ENCODE assay signal across 9 cellular contexts in genomic region chr1:40693425-40693824, GRCh38. TPM values are rescaled to one million over a fixed set of nuclear protein-coding genes. Genes with fewer than 3 reads are reported as not detected.
DNase-seq lines count a peak whose midpoint lies in the region; ATAC-seq, FAIRE-seq and TF ChIP-seq lines count a peak whose summit lies in the region.
"Had no signal": no experiment of that assay in that cellular context is flagged by ENCODE, and none has a peak within 500 bp of the region (broad histone marks: within the 10 kb centered on the region; RNA-seq: fewer than 3 reads in every experiment).

No MANE protein-coding gene starts in this region.

- H3K4me3 ChIP-seq in HepG2 (replicated peaks in 1 of 3; ENCODE audit: insufficient read depth in 1 of 3, low read depth in 2 of 3, low read length in 3 of 3) (peak overlapping the region; percentile 74 to 81 (median 81); a peak in 5 of 6 replicates), transverse colon (no peak overlapping the region)

- POLR2A ChIA-PET in activated CD8-positive, alpha-beta T cell treated with anti-CD3 and anti-CD28 coated beads, Interleukin-2, amount 10 ng/mL, durations not matched to agents 7 days and 5 days (lab: Charles Lee), result interaction anchor here (1.1 to 1.9 kb wide), 2 partner anchors 16 to 287 kb away, joined by 3 to 4 read pairs; no protein-coding TSS in a partner anchor
- POLR2A ChIA-PET in HepG2 (lab: Yijun Ruan, JAX), result interaction anchor here (0.6 to 5.4 kb wide), 9 partner anchors 10 to 162 kb away, joined by 3 to 147 read pairs (median 19); partner anchors contain the start of gene ZNF684

- no peaks in the 10 kb centered on the region for H3K9me3 ChIP-seq in HepG2 (ENCODE audit: low read length)
- no peaks in the 10 kb centered on the region for H3K9me3 ChIP-seq in transverse colon

- in situ Hi-C loops in HepG2 (cut with HindIII; ENCODE audit: extremely low pct_ligation_motif_present, low pct_unique_long_range_greater_than_20kb), result no loop called here
- in situ Hi-C loops in transverse colon (cut with MboI; ENCODE audit: low pct_ligation_motif_present in 1 of 4, low pct_unique_long_range_greater_than_20kb in 1 of 4, low sequenced_read_pairs in 3 of 4), result no loop called here
- in situ Hi-C loops in KBM-7 (cut with MboI; ENCODE audit: low pct_unique_long_range_greater_than_20kb, low sequenced_read_pairs), result no loop called here

- H3K27me3 ChIP-seq in HepG2 (ENCODE audit: control insufficient read depth in 1 of 2, insufficient read depth in 2 of 2, low read length in 2 of 2), result peaks cover 0 to 3% of the 10 kb centered on the region in 2 experiments; a peak in 1 of 5 replicates
- H3K27me3 ChIP-seq in transverse colon, result no peaks in the 10 kb centered on the region

- no peaks in the 10 kb centered on the region for H3K27me3 Mint-ChIP-seq in activated naive CD4-positive, alpha-beta T cell treated with anti-CD3 and anti-CD28 coated beads, Interleukin-2, amount 10 ng/mL, durations not matched to agents 7 days and 5 days
- H3K27me3 Mint-ChIP-seq in activated CD8-positive, alpha-beta T cell treated with anti-CD3 and anti-CD28 coated beads, Interleukin-2, amount 10 ng/mL, durations not matched to agents 7 days and 5 days (ENCODE audit: low read depth), result no peaks in the 10 kb centered on the region

- no peak for FAIRE-seq in HepG2 (lab: Jason Lieb, UNC)

- TF ChIP-seq EP300 in HepG2 (IDR thresholded peaks at IDR 0.05; ENCODE audit: low read depth in 2 of 2, low read length in 2 of 2) (no peak), HepG2 (CRISPR knock-in tag; IDR thresholded peaks at IDR 0.05; ENCODE audit: borderline replicate concordance) (no peak), transverse colon (IDR thresholded peaks at IDR 0.05; ENCODE audit: low read depth) (no peak)

- no peaks in the 10 kb centered on the region for H3K9me3 Mint-ChIP-seq in activated naive CD4-positive, alpha-beta T cell treated with anti-CD3 and anti-CD28 coated beads, Interleukin-2, amount 10 ng/mL, durations not matched to agents 7 days and 5 days
- H3K9me3 Mint-ChIP-seq in activated CD8-positive, alpha-beta T cell treated with anti-CD3 and anti-CD28 coated beads, Interleukin-2, amount 10 ng/mL, durations not matched to agents 7 days and 5 days (ENCODE audit: insufficient read depth), result no peaks in the 10 kb centered on the region

- TF ChIP-seq POLR2A in HepG2 (IDR thresholded peaks at IDR 0.05; ENCODE audit: insufficient read depth in 1 of 2, low read depth in 2 of 2, low read length in 2 of 2) (no peak), transverse colon (IDR thresholded peaks at IDR 0.05) (no peak)

- H3K36me3 ChIP-seq in HepG2 (replicated peaks in 1 of 2; ENCODE audit: control insufficient read depth in 1 of 2, insufficient read depth in 2 of 2, low read length in 2 of 2) (0 out of 5 replicates have a peak, but pooled peaks cover 1 to 4% of the 10 kb centered on the region in 2 experiments), transverse colon (no peaks in the 10 kb centered on the region)

- no peaks in the 10 kb centered on the region; the same call in 1 of the 2 replicates for H4K20me1 ChIP-seq in HepG2 (ENCODE audit: insufficient read depth, low read length)

- DNase-seq in activated naive CD4-positive, alpha-beta T cell treated with anti-CD3 and anti-CD28 coated beads, Interleukin-2, amount 10 ng/mL, durations not matched to agents 7 days and 5 days, result no peak
- DNase-seq in activated naive CD4-positive, alpha-beta T cell treated with Interleukin-2 at 50 U/mL for 16 hours, result no peak
- no peak for DNase-seq in activated CD8-positive, alpha-beta T cell treated with anti-CD3 and anti-CD28 coated beads, Interleukin-2, amount 10 ng/mL, durations not matched to agents 7 days and 5 days
- DNase-seq in HepG2 (ENCODE audit: low spot score) (no peak), transverse colon (no peak), left lobe of liver (ENCODE audit: low spot score) (no peak), KBM-7 (no peak), occipital lobe (lab: John Stamatoyannopoulos, UW) (no peak)
- DNase-seq: NCI-H2081 had no signal

- H3K4me1 ChIP-seq in HepG2 (ENCODE audit: insufficient read depth, low read length), result peaks cover 62% of the 10 kb centered on the region
- H3K4me1 ChIP-seq in transverse colon, result peaks cover 0 to 58% (median 20%) of the 10 kb centered on the region in 4 donors

- peak overlapping the region; percentile 81 for H3K4me3 Mint-ChIP-seq in activated naive CD4-positive, alpha-beta T cell treated with anti-CD3 and anti-CD28 coated beads, Interleukin-2, amount 10 ng/mL, durations not matched to agents 7 days and 5 days
- H3K4me3 Mint-ChIP-seq in activated CD8-positive, alpha-beta T cell treated with anti-CD3 and anti-CD28 coated beads, Interleukin-2, amount 10 ng/mL, durations not matched to agents 7 days and 5 days, result peak overlapping the region; percentile 87

- ATAC-seq in activated CD8-positive, alpha-beta T cell treated with anti-CD3 and anti-CD28 coated beads, Interleukin-2, amount 10 ng/mL, durations not matched to agents 7 days and 5 days, result no peak
- ATAC-seq in HepG2, result no peak
- no peak for ATAC-seq in left lobe of liver

- TF ChIP-seq CTCF in HepG2 (CRISPR knock-in tag; IDR thresholded peaks at IDR 0.05) (no peak), transverse colon (IDR thresholded peaks at IDR 0.05) (no peak)

- peak overlapping the region; percentile 97; the same call in 1 of the 2 replicates for H3K9ac ChIP-seq in HepG2 (ENCODE audit: insufficient read depth, low read depth, low read length)

- WGBS in HepG2 (ENCODE audit: low lambda C conversion rate), result 81% methylated on average over 1 of the region's 1 CpG
- 94% methylated on average over 1 of the region's 1 CpG; no CpG with 5 or more reads in 1 of the 2 donors for WGBS in transverse colon (ENCODE audit: low coverage in 1 of 2), 2 donors

- BruUV-seq in HepG2 (replicated peaks; lab: Mats Ljungman, UMichigan), result no TSS peak

- H2AFZ ChIP-seq in HepG2 (ENCODE audit: low read length), result no peak overlapping the region

- CTCF ChIA-PET in activated naive CD4-positive, alpha-beta T cell treated with anti-CD3 and anti-CD28 coated beads, Interleukin-2, amount 10 ng/mL, durations not matched to agents 7 days and 5 days (lab: Charles Lee), result interaction anchor here (0.5 to 6.8 kb wide), 5 partner anchors 9 to 80 kb away, joined by 3 to 31 read pairs (median 4); no protein-coding TSS in a partner anchor
- CTCF ChIA-PET in activated CD8-positive, alpha-beta T cell treated with anti-CD3 and anti-CD28 coated beads, Interleukin-2, amount 10 ng/mL, durations not matched to agents 7 days and 5 days (lab: Charles Lee), result interaction anchor here (1.2 to 5.8 kb wide), 11 partner anchors 10 to 161 kb away, joined by 3 to 41 read pairs (median 8); no protein-coding TSS in a partner anchor
- CTCF ChIA-PET in HepG2 (lab: Yijun Ruan, JAX; ENCODE audit: low intra/inter-chr PET ratio, low total read pairs), result no interaction called here

- peaks cover 42% of the 10 kb centered on the region for H3K36me3 Mint-ChIP-seq in activated naive CD4-positive, alpha-beta T cell treated with anti-CD3 and anti-CD28 coated beads, Interleukin-2, amount 10 ng/mL, durations not matched to agents 7 days and 5 days
- H3K36me3 Mint-ChIP-seq in activated CD8-positive, alpha-beta T cell treated with anti-CD3 and anti-CD28 coated beads, Interleukin-2, amount 10 ng/mL, durations not matched to agents 7 days and 5 days (ENCODE audit: low read depth), result peaks cover 46% of the 10 kb centered on the region

- H3K79me2 ChIP-seq in HepG2 (ENCODE audit: insufficient read depth, low read length), result peaks cover 79% of the 10 kb centered on the region

- intact Hi-C loops in HepG2 (cut with micrococcal nuclease; ENCODE audit: unreplicated experiment), result loop anchor here (5.0 kb wide), 2 partner anchors 64 to 159 kb away; no protein-coding TSS in a partner anchor
- intact Hi-C loops in transverse colon (cut with DNase I; ENCODE audit: low total_unique reads), result no loop called here

- peaks cover 69% of the 10 kb centered on the region for H3K4me1 Mint-ChIP-seq in activated naive CD4-positive, alpha-beta T cell treated with anti-CD3 and anti-CD28 coated beads, Interleukin-2, amount 10 ng/mL, durations not matched to agents 7 days and 5 days
- peaks cover 64% of the 10 kb centered on the region for H3K4me1 Mint-ChIP-seq in activated CD8-positive, alpha-beta T cell treated with anti-CD3 and anti-CD28 coated beads, Interleukin-2, amount 10 ng/mL, durations not matched to agents 7 days and 5 days (ENCODE audit: low read depth)

- H3K4me2 ChIP-seq in HepG2 (ENCODE audit: low read depth, low read length), result peak overlapping the region; percentile 100

- H3K27ac Mint-ChIP-seq in activated naive CD4-positive, alpha-beta T cell treated with anti-CD3 and anti-CD28 coated beads, Interleukin-2, amount 10 ng/mL, durations not matched to agents 7 days and 5 days, result peak overlapping the region; percentile 73
- H3K27ac Mint-ChIP-seq in activated CD8-positive, alpha-beta T cell treated with anti-CD3 and anti-CD28 coated beads, Interleukin-2, amount 10 ng/mL, durations not matched to agents 7 days and 5 days, result peak overlapping the region; percentile 93

- TF ChIP-seq RAD21 in HepG2 (CRISPR knock-in tag; IDR thresholded peaks at IDR 0.05), result no peak

- H3K27ac ChIP-seq in HepG2 (ENCODE audit: extremely low read length, insufficient read depth, low read length) (peak overlapping the region; percentile 97), transverse colon (peak overlapping the region; percentile 97 to 99 (median 98))

RNA-seq across cellular contexts. Expression of gene NFYC, which starts 1.9 kb away (rescaled TPM):
- total RNA-seq in activated CD8-positive, alpha-beta T cell treated with anti-CD3 and anti-CD28 coated beads, Interleukin-2, amount 10 ng/mL, durations not matched to agents 7 days and 5 days, result 10 to 100 TPM; 71.5 to 74.4 TPM
- total RNA-seq in HepG2 (2016; rRNA removed; fragmentation: Illumina TruSeq; extraction: Trizol) (33.9 and 41.3 TPM in 2 replicates), transverse colon (100 to 1,000 TPM in 1 of 4 donors, 10 to 100 TPM in 3; 34.4 to 101 (median 76.4) TPM), left lobe of liver (26.8 TPM), occipital lobe (34.6 TPM)
- total RNA-seq in HepG2 (2016; cell fraction: cytosol; rRNA removed; fragmentation: Illumina TruSeq; extraction: Trizol; ENCODE audit: low read depth), result 25.9 and 26.3 TPM in 2 replicates
- total RNA-seq in HepG2 (2016; cell fraction: insoluble cytoplasmic fraction; rRNA removed; fragmentation: Illumina TruSeq; extraction: Trizol), result 33.9 and 40.9 TPM in 2 replicates
- total RNA-seq in HepG2 (2016; cell fraction: membrane; rRNA removed; fragmentation: Illumina TruSeq; extraction: Trizol), result 39.1 and 40.3 TPM in 2 replicates
- total RNA-seq in HepG2 (2016; cell fraction: nucleus; rRNA removed; fragmentation: Illumina TruSeq; extraction: Trizol), result 32.4 and 36.8 TPM in 2 replicates
- 69.6 and 73.7 TPM in 2 replicates for polyA plus RNA-seq in HepG2 (2011; rRNA removed)
- 53.5 and 68.5 TPM in 2 replicates for polyA plus RNA-seq in HepG2 (2011; cell fraction: cytosol; rRNA removed)
- 81.8 and 103 TPM in 2 replicates for polyA plus RNA-seq in HepG2 (2011; cell fraction: nucleus; rRNA removed)
- polyA plus RNA-seq in HepG2 (2012), result 34.0 and 34.2 TPM in 2 replicates
- polyA plus RNA-seq in HepG2 (2016; cell fraction: cytosol; fragmentation: Illumina TruSeq; extraction: Trizol; ENCODE audit: low read depth), result 36.8 and 37.1 TPM in 2 replicates
- 67.3 and 76.9 TPM in 2 replicates for polyA plus RNA-seq in HepG2 (2016; cell fraction: insoluble cytoplasmic fraction; fragmentation: Illumina TruSeq; extraction: Trizol; ENCODE audit: low read depth)
- polyA plus RNA-seq in HepG2 (2016; cell fraction: membrane; fragmentation: Illumina TruSeq; extraction: Trizol; ENCODE audit: low read depth), result 46.4 and 53.8 TPM in 2 replicates
- polyA plus RNA-seq in HepG2 (2016; cell fraction: nucleus; fragmentation: Illumina TruSeq; extraction: Trizol; ENCODE audit: insufficient read depth, low read depth), result 88.2 and 99.1 TPM in 2 replicates
- 97.3 and 101 TPM in 2 replicates for polyA minus RNA-seq in HepG2 (2011; rRNA and poly(A)+ RNA removed; ENCODE audit: low replicate concordance)
- polyA minus RNA-seq in HepG2 (2011; cell fraction: cytosol; rRNA and poly(A)+ RNA removed), result 34.4 and 38.4 TPM in 2 replicates
- 57.3 and 58.2 TPM in 2 replicates for polyA minus RNA-seq in HepG2 (2011; cell fraction: nucleus; rRNA and poly(A)+ RNA removed)

RNA-seq across cellular contexts. Expression of gene RIMS3, which starts 27.9 kb away (rescaled TPM):
- 1 to 10 TPM; 4.7 to 6.2 TPM for total RNA-seq in activated CD8-positive, alpha-beta T cell treated with anti-CD3 and anti-CD28 coated beads, Interleukin-2, amount 10 ng/mL, durations not matched to agents 7 days and 5 days
- 5.4 TPM in 2 replicates for total RNA-seq in HepG2 (2016; rRNA removed; fragmentation: Illumina TruSeq; extraction: Trizol)
- total RNA-seq in HepG2 (2016; cell fraction: cytosol; rRNA removed; fragmentation: Illumina TruSeq; extraction: Trizol; ENCODE audit: low read depth), result 4.3 and 5.4 TPM in 2 replicates
- 4.6 and 5.5 TPM in 2 replicates for total RNA-seq in HepG2 (2016; cell fraction: insoluble cytoplasmic fraction; rRNA removed; fragmentation: Illumina TruSeq; extraction: Trizol)
- total RNA-seq in HepG2 (2016; cell fraction: membrane; rRNA removed; fragmentation: Illumina TruSeq; extraction: Trizol), result 7.8 and 9.0 TPM in 2 replicates
- total RNA-seq in HepG2 (2016; cell fraction: nucleus; rRNA removed; fragmentation: Illumina TruSeq; extraction: Trizol), result 3.8 and 4.7 TPM in 2 replicates
- 2.1 and 3.4 TPM in 2 replicates for polyA plus RNA-seq in HepG2 (2011; rRNA removed)
- polyA plus RNA-seq in HepG2 (2011; cell fraction: cytosol; rRNA removed), result 1.6 and 1.8 TPM in 2 replicates
- polyA plus RNA-seq in HepG2 (2011; cell fraction: nucleus; rRNA removed), result 7.7 and 9.6 TPM in 2 replicates
- polyA plus RNA-seq in HepG2 (2012), result 2.2 and 3.0 TPM in 2 replicates
- 6.0 TPM in 2 replicates for polyA plus RNA-seq in HepG2 (2016; cell fraction: cytosol; fragmentation: Illumina TruSeq; extraction: Trizol; ENCODE audit: low read depth)
- 3.3 and 3.7 TPM in 2 replicates for polyA plus RNA-seq in HepG2 (2016; cell fraction: insoluble cytoplasmic fraction; fragmentation: Illumina TruSeq; extraction: Trizol; ENCODE audit: low read depth)
- polyA plus RNA-seq in HepG2 (2016; cell fraction: membrane; fragmentation: Illumina TruSeq; extraction: Trizol; ENCODE audit: low read depth), result 7.1 and 8.4 TPM in 2 replicates
- 5.6 and 5.8 TPM in 2 replicates for polyA plus RNA-seq in HepG2 (2016; cell fraction: nucleus; fragmentation: Illumina TruSeq; extraction: Trizol; ENCODE audit: insufficient read depth, low read depth)
- 1.1 and 3.7 TPM in 2 replicates for polyA minus RNA-seq in HepG2 (2011; rRNA and poly(A)+ RNA removed; ENCODE audit: low replicate concordance)
- polyA minus RNA-seq in HepG2 (2011; cell fraction: cytosol; rRNA and poly(A)+ RNA removed), result 1.5 and 1.9 TPM in 2 replicates
- 2.4 and 3.1 TPM in 2 replicates for polyA minus RNA-seq in HepG2 (2011; cell fraction: nucleus; rRNA and poly(A)+ RNA removed)
- 10 to 100 TPM in 1 of 4 donors, 1 to 10 TPM in 3; 1.9 to 14.7 (median 5.4) TPM for total RNA-seq in transverse colon
- total RNA-seq in left lobe of liver, result 1.0 TPM
- total RNA-seq in occipital lobe, result 24.6 TPM

Comparison
In these comparisons a context has a peak if more than half of its experiments do, and no peak if none do; other contexts are left out.
1. H3K4me3 ChIP-seq: peak in HepG2 (3 of 3); none in transverse colon (0 of 4).